9 cellular contexts compared by ENCODE assay signal in genomic region chr9:19870988-19871387, GRCh38.
"Had no signal": no experiment of that assay in that cellular context is flagged by ENCODE, and none has a peak within 500 bp of the region (broad histone marks: within the 10 kb centered on the region; RNA-seq: fewer than 3 reads in every experiment).

No MANE protein-coding gene starts in this region.

- H3K4me1 Mint-ChIP-seq: GM23338, H9 had no signal

- H3K36me3 ChIP-seq: HAP-1 had no signal

- DNase-seq: GM23248, GOT3, H7, H9, HCEC 1CT, HFFc6 had no signal

- H3K27ac Mint-ChIP-seq: GM23338, H9, HFFc6 had no signal

- H3K4me3 ChIP-seq: GM23248, GM23338, HAP-1 had no signal

- ATAC-seq: GM23338, HCT116 had no signal

- H3K4me1 ChIP-seq: HAP-1 had no signal

- H3K27ac ChIP-seq: GM23248 had no signal

- H3K9me3 ChIP-seq: HAP-1 had no signal

- H3K4me3 Mint-ChIP-seq: GM23338, H9, HFFc6 had no signal
